24 cellular contexts compared by ENCODE assay signal in genomic region chr12:120979862-120980696, GRCh38. TPM values are rescaled to one million over a fixed set of nuclear protein-coding genes. Genes with fewer than 3 reads are reported as not detected.
A peak's percentile ranks its signal among the peaks of the same experiment; 100 is the strongest.
DNase-seq lines count a peak whose midpoint lies in the region; ATAC-seq and TF ChIP-seq lines count a peak whose summit lies in the region.
"Had no signal": no experiment of that assay in that cellular context is flagged by ENCODE, and none has a peak within 500 bp of the region (broad histone marks: within the 10 kb centered on the region; RNA-seq: fewer than 3 reads in every experiment).

No MANE protein-coding gene starts in this region.

- H3K27ac Mint-ChIP-seq in nephron progenitor cell, result no peak overlapping the region
- H3K27ac Mint-ChIP-seq: activated CD8-positive, alpha-beta T cell treated with anti-CD3 and anti-CD28 coated beads for 36 hours had no signal

- DNase-seq in iPS-NIHi11 (ENCODE audit: low spot score) (peak; percentile 55), nephron progenitor cell (peak; percentile 33), NCI-H69 (lab: John Stamatoyannopoulos, UW) (no peak), left lung (no peak)
- DNase-seq: activated CD8-positive, alpha-beta T cell treated with anti-CD3 and anti-CD28 coated beads for 36 hours; activated T-cell treated with anti-CD3 and anti-CD28 coated beads, Interleukin-2, amount 50 U/mL, for 4 hours; DND-41; HCEC 1CT; hypothalamus; NCI-H524 treated with DMSO at 0.1 percent for 48 hours; ovary; SHP77; stimulated activated CD8-positive, alpha-beta memory T cell treated with anti-CD3 and anti-CD28 coated beads, Interleukin-4, amount 100 ng/mL, for 48 hours; T-helper 1 cell had no signal

- no peak for ATAC-seq in left lung
- ATAC-seq in GM18861 (IDR thresholded peaks at IDR 0.05; ENCODE audit: unreplicated experiment), result no peak
- no peak for ATAC-seq in HG03139 (IDR thresholded peaks at IDR 0.05; ENCODE audit: unreplicated experiment)
- ATAC-seq: activated CD8-positive, alpha-beta T cell treated with anti-CD3 and anti-CD28 coated beads for 36 hours; activated naive CD4-positive, alpha-beta T cell treated with anti-CD3 and anti-CD28 coated beads, Interleukin-2, amount 50 U/mL, for 72 hours; activated T-cell treated with anti-CD3 and anti-CD28 coated beads, Interleukin-2, amount 50 U/mL, for 4 hours had no signal

- H3K36me3 ChIP-seq in HUES48 (ENCODE audit: control insufficient read depth, insufficient read depth, low read length) (no peaks in the 10 kb centered on the region), left lung (no peaks in the 10 kb centered on the region)
- H3K36me3 ChIP-seq: BLaER1 treated with 17β-estradiol and CSF1 and Interleukin-3, amounts not matched to agents 10 nM and 100 nM; ovary; suprapubic skin had no signal

- H3K4me3 ChIP-seq in HUES48 (ENCODE audit: low read depth, low read length) (no peak overlapping the region), left lung (no peak overlapping the region)
- H3K4me3 ChIP-seq: BLaER1 treated with 17β-estradiol and CSF1 and Interleukin-3, amounts not matched to agents 10 nM and 100 nM; ovary; skin epidermis; suprapubic skin had no signal

- no peaks in the 10 kb centered on the region for H3K36me3 Mint-ChIP-seq in nephron progenitor cell (ENCODE audit: low read depth)
- H3K36me3 Mint-ChIP-seq: activated naive CD4-positive, alpha-beta T cell treated with anti-CD3 and anti-CD28 coated beads, Interleukin-2, amount 50 U/mL, for 72 hours had no signal

- H3K9me3 Mint-ChIP-seq in nephron progenitor cell, result no peaks in the 10 kb centered on the region
- H3K9me3 Mint-ChIP-seq: activated CD8-positive, alpha-beta T cell treated with anti-CD3 and anti-CD28 coated beads for 36 hours; activated naive CD4-positive, alpha-beta T cell treated with anti-CD3 and anti-CD28 coated beads, Interleukin-2, amount 50 U/mL, for 72 hours; activated T-cell treated with anti-CD3 and anti-CD28 coated beads, Interleukin-2, amount 50 U/mL, for 4 hours had no signal

- H3K4me1 Mint-ChIP-seq in nephron progenitor cell, result peaks cover 15% of the 10 kb centered on the region

- H3K27ac ChIP-seq in 22Rv1 (peak overlapping the region; percentile 93), HUES48 (ENCODE audit: low read depth, low read length) (peak overlapping the region; percentile 40), left lung (no peak overlapping the region)
- H3K27ac ChIP-seq: BLaER1 treated with 17β-estradiol and CSF1 and Interleukin-3, amounts not matched to agents 10 nM and 100 nM; ovary; skin epidermis; suprapubic skin had no signal

- peaks cover 4% of the 10 kb centered on the region for H3K27me3 Mint-ChIP-seq in nephron progenitor cell (ENCODE audit: low read depth, poor library complexity)
- H3K27me3 Mint-ChIP-seq: activated CD8-positive, alpha-beta T cell treated with anti-CD3 and anti-CD28 coated beads for 36 hours had no signal

- intact Hi-C loops in left lung (cut with DNase I), result loop anchor here in 1 of 2 donors (10.0 kb wide), 1 partner anchor 335 kb away; the partner anchor contains the start of gene CABP1

- no peaks in the 10 kb centered on the region for H3K27me3 ChIP-seq in HUES48 (ENCODE audit: control insufficient read depth, insufficient read depth, low read length)
- H3K27me3 ChIP-seq in left lung, result no peaks in the 10 kb centered on the region
- H3K27me3 ChIP-seq: BLaER1 treated with 17β-estradiol and CSF1 and Interleukin-3, amounts not matched to agents 10 nM and 100 nM; ovary; suprapubic skin had no signal

- H3K4me3 Mint-ChIP-seq in nephron progenitor cell, result no peak overlapping the region
- H3K4me3 Mint-ChIP-seq: activated CD8-positive, alpha-beta T cell treated with anti-CD3 and anti-CD28 coated beads for 36 hours; activated T-cell treated with anti-CD3 and anti-CD28 coated beads, Interleukin-2, amount 50 U/mL, for 4 hours had no signal

- H3K4me1 ChIP-seq in HUES48 (ENCODE audit: control insufficient read depth, insufficient read depth, low read length) (0 out of 2 replicates have a peak, but pooled peaks cover 8% of the 10 kb centered on the region), left lung (no peaks in the 10 kb centered on the region)
- H3K4me1 ChIP-seq: BLaER1 treated with 17β-estradiol and CSF1 and Interleukin-3, amounts not matched to agents 10 nM and 100 nM; suprapubic skin had no signal

- TF ChIP-seq CTCF in 22Rv1 (IDR thresholded peaks at IDR 0.05) (no peak), nephron progenitor cell (IDR thresholded peaks at IDR 0.05) (no peak), left lung (IDR thresholded peaks at IDR 0.05) (no peak)

- H3K9me3 ChIP-seq in HUES48 (ENCODE audit: control insufficient read depth, insufficient read depth, low read length) (no peaks in the 10 kb centered on the region), left lung (no peaks in the 10 kb centered on the region)
- H3K9me3 ChIP-seq: BLaER1 treated with 17β-estradiol and CSF1 and Interleukin-3, amounts not matched to agents 10 nM and 100 nM; ovary; suprapubic skin had no signal

- H3K9ac ChIP-seq in HUES48 (ENCODE audit: low read depth, low read length), result no peak overlapping the region
- H3K9ac ChIP-seq: BLaER1 treated with 17β-estradiol and CSF1 and Interleukin-3, amounts not matched to agents 10 nM and 100 nM had no signal

RNA-seq across cellular contexts. Expression of gene HNF1A, which starts 1.7 kb away (rescaled TPM):
- under 1 TPM in 1 of 2 donors, not detected in 1; 0.10 TPM for total RNA-seq in left lung
- total RNA-seq: activated CD8-positive, alpha-beta T cell treated with anti-CD3 and anti-CD28 coated beads for 36 hours; activated naive CD4-positive, alpha-beta T cell treated with anti-CD3 and anti-CD28 coated beads, Interleukin-2, amount 50 U/mL, for 72 hours; activated T-cell treated with anti-CD3 and anti-CD28 coated beads, Interleukin-2, amount 50 U/mL, for 4 hours; endothelial cell of umbilical vein; fibroblast of villous mesenchyme had no signal

RNA-seq across cellular contexts. Expression of gene C12orf43, which starts 36.2 kb away (rescaled TPM):
- 10 to 100 TPM; 11.9 to 15.7 TPM for total RNA-seq in left lung

RNA-seq across cellular contexts. Expression of gene OASL, which starts 59.0 kb away (rescaled TPM):
- 10 to 100 TPM in 1 of 2 donors, 1 to 10 TPM in 1; 4.8 to 11.9 TPM for total RNA-seq in left lung

Comparison
In these comparisons a context has a peak if more than half of its experiments do, and no peak if none do; other contexts are left out.
1. H3K27ac ChIP-seq: peak in 22Rv1 (single experiment) and HUES48 (single experiment); none in left lung (0 of 2).
2. DNase-seq: peak in iPS-NIHi11 (single experiment) and nephron progenitor cell (single experiment); none in NCI-H69 (single experiment) and left lung (0 of 2).